12 cellular contexts compared by ENCODE assay signal in the genomic region with DNA sequence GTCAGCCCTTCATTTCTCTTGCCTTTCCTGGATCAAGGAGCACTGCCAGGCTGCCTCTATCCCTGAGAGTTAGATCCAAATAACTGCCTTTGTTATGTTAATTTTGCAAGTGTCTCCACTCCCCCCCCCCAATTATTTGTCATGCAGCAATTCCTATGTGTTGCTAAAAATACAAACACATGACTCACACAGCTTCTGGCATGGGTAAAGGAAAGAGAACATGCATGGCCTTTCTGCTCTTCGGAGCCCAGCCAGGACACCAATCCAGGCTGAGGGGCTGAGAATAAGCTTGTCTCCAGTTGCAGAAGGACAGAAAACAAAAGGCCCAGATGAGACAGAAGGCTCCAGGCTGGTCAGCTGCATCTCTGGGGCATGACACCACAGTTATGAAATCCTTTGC.
DNase-seq lines count a peak whose midpoint lies in the region; ATAC-seq, FAIRE-seq and TF ChIP-seq lines count a peak whose summit lies in the region.
"Had no signal": no experiment of that assay in that cellular context is flagged by ENCODE, and none has a peak within 500 bp of the region (broad histone marks: within the 10 kb centered on the region; RNA-seq: fewer than 3 reads in every experiment).

No MANE protein-coding gene starts in this region.

- DNase-seq in GM04503 (ENCODE audit: low read depth) (peak; percentile 60), adrenal gland (peak; percentile 43 to 77 (median 66)), foreskin melanocyte (peak; percentile 20), skeletal muscle cell (ENCODE audit: low read depth) (peak; percentile 74), SW 1271 (lab: John Stamatoyannopoulos, UW) (no peak), HTR-8/SVneo (ENCODE audit: insufficient read length, low spot score) (no peak), natural killer cell (no peak)
- DNase-seq: activated gamma-delta T cell; CD8-positive, alpha-beta memory T cell; endodermal cell had no signal

- H3K4me3 Mint-ChIP-seq in natural killer cell, result no peak overlapping the region
- H3K4me3 Mint-ChIP-seq: CD8-positive, alpha-beta memory T cell; endodermal cell had no signal

- no peaks in the 10 kb centered on the region for H3K4me1 Mint-ChIP-seq in natural killer cell
- H3K4me1 Mint-ChIP-seq: CD8-positive, alpha-beta memory T cell had no signal

- H3K36me3 Mint-ChIP-seq in natural killer cell, result no peaks in the 10 kb centered on the region
- H3K36me3 Mint-ChIP-seq: CD8-positive, alpha-beta memory T cell had no signal

- H3K9me3 Mint-ChIP-seq in natural killer cell, result no peaks in the 10 kb centered on the region
- H3K9me3 Mint-ChIP-seq: CD8-positive, alpha-beta memory T cell; endodermal cell had no signal

- TF ChIP-seq CTCF in adrenal gland (IDR thresholded peaks at IDR 0.05), result no peak
- no peak for TF ChIP-seq CTCF in natural killer cell (IDR thresholded peaks at IDR 0.05)

- no peak for ATAC-seq in natural killer cell
- ATAC-seq in HG02642 (IDR thresholded peaks at IDR 0.05; ENCODE audit: poor library complexity, unreplicated experiment), result no peak
- ATAC-seq: GM12878 had no signal

- H3K27ac Mint-ChIP-seq in natural killer cell, result no peak overlapping the region
- H3K27ac Mint-ChIP-seq: endodermal cell had no signal

- peak overlapping the region in 1 of 5 donors; percentile 37 for H3K27ac ChIP-seq in adrenal gland

- TF ChIP-seq POLR2A in adrenal gland (IDR thresholded peaks at IDR 0.05), result no peak

- no peaks in the 10 kb centered on the region for H3K27me3 ChIP-seq in adrenal gland

- H3K9me3 ChIP-seq in adrenal gland (replicated peaks in 1 of 3), result no peaks in the 10 kb centered on the region

- intact Hi-C loops in adrenal gland (cut with DNase I), result no loop called here
- intact Hi-C loops in natural killer cell (cut with micrococcal nuclease), result no loop called here

- FAIRE-seq in HTR-8/SVneo (lab: Jason Lieb, UNC), result no peak
- FAIRE-seq: GM12878 had no signal

- H3K27me3 Mint-ChIP-seq in natural killer cell (ENCODE audit: low read depth in 2 of 2), result no peaks in the 10 kb centered on the region

- H3K4me3 ChIP-seq in adrenal gland (no peak overlapping the region), skeletal muscle cell (ENCODE audit: low read depth, low read length) (no peak overlapping the region)
- H3K4me3 ChIP-seq: GM12878 had no signal

- H3K36me3 ChIP-seq in adrenal gland (replicated peaks in 1 of 2), result no peaks in the 10 kb centered on the region

- 14 to 31% (median 21%) methylated on average over 1 of the region's 1 CpG for WGBS in adrenal gland, 4 donors

- H3K4me1 ChIP-seq in adrenal gland (replicated peaks in 1 of 2), result peaks cover 0 to 12% of the 10 kb centered on the region in 2 donors

Comparison
In these comparisons a context has a peak if more than half of its experiments do, and no peak if none do; other contexts are left out.
1. DNase-seq: peak in GM04503 (single experiment), adrenal gland (7 of 7), foreskin melanocyte (single experiment) and skeletal muscle cell (single experiment); none in SW 1271 (0 of 2), HTR-8/SVneo (single experiment) and natural killer cell (single experiment).